In the genomic region with DNA sequence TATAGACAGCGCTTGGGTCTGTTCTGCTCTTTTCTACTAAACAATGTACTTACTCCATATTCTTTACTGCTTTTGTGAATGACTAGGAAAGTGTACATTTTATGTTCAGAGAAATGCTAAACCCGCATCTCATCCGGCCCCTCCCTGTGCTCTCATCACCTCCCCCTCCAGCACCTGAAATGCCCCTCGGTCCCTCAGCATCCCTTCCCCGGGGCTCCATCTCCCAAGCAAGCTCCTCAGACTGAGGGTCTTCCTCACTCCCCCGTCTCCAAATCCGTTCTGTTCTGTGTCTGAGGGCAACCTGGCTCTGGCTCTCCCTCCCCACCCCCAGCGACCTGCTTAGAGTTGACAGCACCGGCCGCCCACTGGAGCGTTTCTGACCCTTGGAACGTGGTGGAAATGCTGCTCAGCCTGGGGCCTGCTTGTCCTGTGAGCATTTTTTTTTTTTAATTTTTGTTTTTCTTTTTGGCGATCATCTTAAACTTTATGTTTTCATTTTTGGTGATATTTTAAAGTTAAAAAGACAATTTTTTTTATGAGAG, we compare ENCODE assay signal across 8 cellular contexts. TPM values are rescaled to one million over a fixed set of nuclear protein-coding genes. Genes with fewer than 3 reads are reported as not detected.
DNase-seq lines count a peak whose midpoint lies in the region; ATAC-seq, FAIRE-seq and TF ChIP-seq lines count a peak whose summit lies in the region.

No MANE protein-coding gene starts in this region.

- peaks cover 34% of the 10 kb centered on the region for H3K36me3 Mint-ChIP-seq in CD8-positive, alpha-beta T cell

- H3K27me3 ChIP-seq in CD8-positive, alpha-beta T cell (ENCODE audit: insufficient read depth, low read length): no peaks in the 10 kb centered on the region
- peaks cover 10% of the 10 kb centered on the region for H3K27me3 ChIP-seq in NT2/D1 (ENCODE audit: insufficient read depth, insufficient read length)
- H3K27me3 ChIP-seq in endothelial cell of umbilical vein (ENCODE audit: control insufficient read depth in 2 of 2, insufficient read depth in 2 of 2, low read length in 2 of 2): no peaks in the 10 kb centered on the region
- H3K27me3 ChIP-seq in neutrophil: no peaks in the 10 kb centered on the region

- DNase-seq in CD8-positive, alpha-beta T cell: no peak
- no peak for DNase-seq in NT2/D1 (ENCODE audit: low read depth, low spot score)
- no peak for DNase-seq in endothelial cell of umbilical vein (ENCODE audit: low read depth, low spot score)
- DNase-seq in stimulated activated naive CD4-positive, alpha-beta T cell treated with Interleukin-2 at 50 U/mL for 16 hours (lab: John Stamatoyannopoulos, UW): no peak
- no peak for DNase-seq in NCI-H1930 (lab: John Stamatoyannopoulos, UW)
- no peak for DNase-seq in AML-193 (lab: John Stamatoyannopoulos, UW)

- ATAC-seq in CD8-positive, alpha-beta T cell: no peak
- no peak for ATAC-seq in HG03442 (IDR thresholded peaks at IDR 0.05; ENCODE audit: unreplicated experiment)

- TSS peak; percentile 15 for BruUV-seq in endothelial cell of umbilical vein (replicated peaks; lab: Mats Ljungman, UMichigan)

- H3K79me2 ChIP-seq in endothelial cell of umbilical vein (ENCODE audit: control insufficient read depth, insufficient read depth, low read length): peaks cover 26% of the 10 kb centered on the region

- H3K27ac Mint-ChIP-seq in CD8-positive, alpha-beta T cell: peak overlapping the region; percentile 84

- H3K27me3 Mint-ChIP-seq in CD8-positive, alpha-beta T cell (ENCODE audit: low read depth): no peaks in the 10 kb centered on the region

- H3K4me3 ChIP-seq in CD8-positive, alpha-beta T cell (ENCODE audit: low read depth, low read length): peak overlapping the region; percentile 55
- peak overlapping the region; percentile 81 for H3K4me3 ChIP-seq in NT2/D1 (ENCODE audit: insufficient read length, low read depth)
- peak overlapping the region; percentile 58 to 85 (median 73) for H3K4me3 ChIP-seq in endothelial cell of umbilical vein (replicated peaks in 1 of 3; ENCODE audit: insufficient read depth in 1 of 3, low read depth in 1 of 3, low read length in 3 of 3)
- peak overlapping the region; percentile 61 to 87 for H3K4me3 ChIP-seq in neutrophil (ENCODE audit: low read depth in 1 of 2, low read length in 1 of 2)

- peaks cover 24% of the 10 kb centered on the region for H3K4me1 Mint-ChIP-seq in CD8-positive, alpha-beta T cell (ENCODE audit: low read depth)

- peaks cover 17% of the 10 kb centered on the region for H3K4me1 ChIP-seq in CD8-positive, alpha-beta T cell (ENCODE audit: insufficient read depth, low read length)
- peaks cover 17% of the 10 kb centered on the region for H3K4me1 ChIP-seq in NT2/D1 (ENCODE audit: insufficient read depth, insufficient read length)
- H3K4me1 ChIP-seq in endothelial cell of umbilical vein (ENCODE audit: control insufficient read depth, extremely low read depth, insufficient read depth, low read length): peaks cover 27% of the 10 kb centered on the region
- H3K4me1 ChIP-seq in neutrophil (ENCODE audit: control insufficient read depth in 1 of 2, insufficient read depth in 1 of 2, low read depth in 1 of 2, low read length in 1 of 2): peaks cover 50 to 54% of the 10 kb centered on the region in 2 experiments

- no peak overlapping the region for H2AFZ ChIP-seq in endothelial cell of umbilical vein (ENCODE audit: low read depth, low read length)

- H3K4me2 ChIP-seq in endothelial cell of umbilical vein (ENCODE audit: insufficient read depth, low read length): peak overlapping the region; percentile 94

- H3K36me3 ChIP-seq in CD8-positive, alpha-beta T cell (ENCODE audit: insufficient read depth, low read length): no peaks in the 10 kb centered on the region
- H3K36me3 ChIP-seq in NT2/D1 (ENCODE audit: insufficient read depth, insufficient read length, low read length) (peaks cover 47% of the 10 kb centered on the region), endothelial cell of umbilical vein (ENCODE audit: control insufficient read depth in 2 of 2, extremely low read depth in 1 of 2, insufficient read depth in 2 of 2, low read length in 2 of 2) (peaks cover 2 to 6% of the 10 kb centered on the region in 2 experiments), neutrophil (peaks cover 41% of the 10 kb centered on the region)

- intact Hi-C loops in CD8-positive, alpha-beta T cell (cut with DNase I, micrococcal nuclease): loop anchor here (5.0 kb wide), 2 partner anchors 140 to 285 kb away; a partner anchor contains a TSS
- intact Hi-C loops in endothelial cell of umbilical vein (cut with micrococcal nuclease): loop anchor here (10.0 kb wide), 1 partner anchor 227 kb away; no protein-coding TSS in a partner anchor

- peak overlapping the region; percentile 86 for H3K4me3 Mint-ChIP-seq in CD8-positive, alpha-beta T cell

- H3K9me3 Mint-ChIP-seq in CD8-positive, alpha-beta T cell: no peaks in the 10 kb centered on the region

- dilution Hi-C loops in endothelial cell of umbilical vein (cut with MboI; ENCODE audit: extremely low pct_ligation_motif_present, low sequenced_read_pairs): no loop called here

- POLR2A ChIA-PET in CD8-positive, alpha-beta T cell (lab: Charles Lee): interaction anchor here (2.3 kb wide), 1 partner anchor 12 kb away, joined by 9 read pairs; no protein-coding TSS in a partner anchor
- POLR2A ChIA-PET in endothelial cell of umbilical vein (lab: Charles Lee): no interaction called here

- peak; percentile 38 for FAIRE-seq in endothelial cell of umbilical vein (lab: Jason Lieb, UNC)

- no peak overlapping the region for H3K27ac ChIP-seq in CD8-positive, alpha-beta T cell (ENCODE audit: low read depth, low read length)
- H3K27ac ChIP-seq in endothelial cell of umbilical vein (ENCODE audit: insufficient read depth, low read depth, low read length) (no peak overlapping the region), neutrophil (no peak overlapping the region)

- no peaks in the 10 kb centered on the region for H3K9me1 ChIP-seq in endothelial cell of umbilical vein (replicated peaks; ENCODE audit: control insufficient read depth, extremely low read depth, insufficient read depth, low read length)

- no peaks in the 10 kb centered on the region for H4K20me1 ChIP-seq in endothelial cell of umbilical vein (replicated peaks; ENCODE audit: control insufficient read depth, extremely low read depth, insufficient read depth, low read length)

- H3K9ac ChIP-seq in NT2/D1 (ENCODE audit: insufficient read length, low read depth) (peak overlapping the region; percentile 89), endothelial cell of umbilical vein (replicated peaks; ENCODE audit: extremely low read depth, insufficient read depth, low read length) (peak overlapping the region; percentile 67)

- no peaks in the 10 kb centered on the region for H3K9me3 ChIP-seq in CD8-positive, alpha-beta T cell (ENCODE audit: low read length)
- no peaks in the 10 kb centered on the region for H3K9me3 ChIP-seq in NT2/D1 (ENCODE audit: insufficient read depth, low read length)
- H3K9me3 ChIP-seq in endothelial cell of umbilical vein (replicated peaks; ENCODE audit: control insufficient read depth, insufficient read depth, low read length): no peaks in the 10 kb centered on the region
- no peaks in the 10 kb centered on the region for H3K9me3 ChIP-seq in neutrophil

- no peak for TF ChIP-seq CTCF in CD8-positive, alpha-beta T cell (IDR thresholded peaks at IDR 0.05)
- no peak for TF ChIP-seq CTCF in endothelial cell of umbilical vein (IDR thresholded peaks at IDR 0.05; ENCODE audit: extremely low read depth in 1 of 2, insufficient read depth in 1 of 2, low read depth in 1 of 2, low read length in 2 of 2)
- TF ChIP-seq CTCF in neutrophil (IDR thresholded peaks at IDR 0.05): no peak

- TF ChIP-seq POLR2A in endothelial cell of umbilical vein (IDR thresholded peaks at IDR 0.05; ENCODE audit: low read depth, low read length): no peak

- CTCF ChIA-PET in CD8-positive, alpha-beta T cell (lab: Charles Lee): interaction anchor here (1.0 to 1.2 kb wide), 2 partner anchors 11 to 53 kb away, joined by 3 read pairs; no protein-coding TSS in a partner anchor
- CTCF ChIA-PET in endothelial cell of umbilical vein (lab: Charles Lee): interaction anchor here (1.2 kb wide), 1 partner anchor 172 kb away, joined by 4 read pairs; no protein-coding TSS in a partner anchor

RNA-seq across cellular contexts. Expression of a gene that starts 1.4 kb away (rescaled TPM):
- total RNA-seq in CD8-positive, alpha-beta T cell: 10 to 100 TPM; 32.7 to 34.6 TPM
- total RNA-seq in endothelial cell of umbilical vein: 24.1 and 28.0 TPM in 2 replicates
- 37.5 and 45.8 TPM in 2 replicates for polyA plus RNA-seq in endothelial cell of umbilical vein
- polyA plus RNA-seq in endothelial cell of umbilical vein (2011; cell fraction: cytosol; rRNA removed): 17.7 and 23.1 TPM in 2 replicates
- 82.2 and 94.2 TPM in 2 replicates for polyA plus RNA-seq in endothelial cell of umbilical vein (2011; cell fraction: nucleus; rRNA removed)
- 13.8 and 16.8 TPM in 2 replicates for polyA plus RNA-seq in endothelial cell of umbilical vein (2012)
- polyA minus RNA-seq in endothelial cell of umbilical vein: 11.1 and 16.1 TPM in 2 replicates
- polyA minus RNA-seq in endothelial cell of umbilical vein (2011; cell fraction: cytosol; rRNA and poly(A)+ RNA removed): 9.7 TPM
- polyA minus RNA-seq in endothelial cell of umbilical vein (2011; cell fraction: nucleus; rRNA and poly(A)+ RNA removed): 11.9 and 16.8 TPM in 2 replicates

RNA-seq across cellular contexts. Expression of a gene that starts 16.5 kb away (rescaled TPM):
- 100 to 1,000 TPM; 178 to 187 TPM for total RNA-seq in CD8-positive, alpha-beta T cell
- total RNA-seq in endothelial cell of umbilical vein: 46.8 and 48.9 TPM in 2 replicates
- 48.4 and 58.2 TPM in 2 replicates for polyA plus RNA-seq in endothelial cell of umbilical vein
- polyA plus RNA-seq in endothelial cell of umbilical vein (2011; cell fraction: cytosol; rRNA removed): 30.5 and 40.0 TPM in 2 replicates
- polyA plus RNA-seq in endothelial cell of umbilical vein (2011; cell fraction: nucleus; rRNA removed): 153 and 173 TPM in 2 replicates
- 33.6 and 37.7 TPM in 2 replicates for polyA plus RNA-seq in endothelial cell of umbilical vein (2012)
- polyA minus RNA-seq in endothelial cell of umbilical vein: 18.8 and 26.1 TPM in 2 replicates
- 23.2 TPM for polyA minus RNA-seq in endothelial cell of umbilical vein (2011; cell fraction: cytosol; rRNA and poly(A)+ RNA removed)
- 18.4 and 27.3 TPM in 2 replicates for polyA minus RNA-seq in endothelial cell of umbilical vein (2011; cell fraction: nucleus; rRNA and poly(A)+ RNA removed)

RNA-seq across cellular contexts. Expression of a gene that starts 31.7 kb away (rescaled TPM):
- total RNA-seq in CD8-positive, alpha-beta T cell: under 1 TPM in 1 of 2 experiments, not detected in 1; 0.16 TPM
- total RNA-seq in endothelial cell of umbilical vein: 5.1 and 5.2 TPM in 2 replicates
- polyA plus RNA-seq in endothelial cell of umbilical vein: 2.5 and 3.1 TPM in 2 replicates
- 1.2 and 2.2 TPM in 2 replicates for polyA plus RNA-seq in endothelial cell of umbilical vein (2011; cell fraction: cytosol; rRNA removed)
- polyA plus RNA-seq in endothelial cell of umbilical vein (2011; cell fraction: nucleus; rRNA removed): 4.7 and 4.9 TPM in 2 replicates
- polyA plus RNA-seq in endothelial cell of umbilical vein (2012): 3.2 and 3.4 TPM in 2 replicates
- 1.1 and 1.6 TPM in 2 replicates for polyA minus RNA-seq in endothelial cell of umbilical vein
- 1.3 TPM for polyA minus RNA-seq in endothelial cell of umbilical vein (2011; cell fraction: cytosol; rRNA and poly(A)+ RNA removed)
- 1.1 and 2.5 TPM in 2 replicates for polyA minus RNA-seq in endothelial cell of umbilical vein (2011; cell fraction: nucleus; rRNA and poly(A)+ RNA removed)

RNA-seq across cellular contexts. Expression of a gene that starts 42.6 kb away (rescaled TPM):
- 100 to 1,000 TPM; 121 to 122 TPM for total RNA-seq in CD8-positive, alpha-beta T cell
- 41.5 and 45.3 TPM in 2 replicates for total RNA-seq in endothelial cell of umbilical vein
- polyA plus RNA-seq in endothelial cell of umbilical vein: 33.1 and 42.7 TPM in 2 replicates
- 7.6 and 13.4 TPM in 2 replicates for polyA plus RNA-seq in endothelial cell of umbilical vein (2011; cell fraction: cytosol; rRNA removed)
- polyA plus RNA-seq in endothelial cell of umbilical vein (2011; cell fraction: nucleus; rRNA removed): 261 and 282 TPM in 2 replicates
- 19.7 and 24.2 TPM in 2 replicates for polyA plus RNA-seq in endothelial cell of umbilical vein (2012)
- polyA minus RNA-seq in endothelial cell of umbilical vein: 23.3 and 25.1 TPM in 2 replicates
- 5.6 TPM for polyA minus RNA-seq in endothelial cell of umbilical vein (2011; cell fraction: cytosol; rRNA and poly(A)+ RNA removed)
- 38.8 and 57.6 TPM in 2 replicates for polyA minus RNA-seq in endothelial cell of umbilical vein (2011; cell fraction: nucleus; rRNA and poly(A)+ RNA removed)

RNA-seq across cellular contexts. Expression of a gene that starts 48.9 kb away (rescaled TPM):
- 10 to 100 TPM; 81.8 to 82.6 TPM for total RNA-seq in CD8-positive, alpha-beta T cell
- total RNA-seq in endothelial cell of umbilical vein: 42.4 and 47.0 TPM in 2 replicates
- 32.6 and 38.3 TPM in 2 replicates for polyA plus RNA-seq in endothelial cell of umbilical vein
- polyA plus RNA-seq in endothelial cell of umbilical vein (2011; cell fraction: cytosol; rRNA removed): 5.5 and 8.8 TPM in 2 replicates
- 193 and 224 TPM in 2 replicates for polyA plus RNA-seq in endothelial cell of umbilical vein (2011; cell fraction: nucleus; rRNA removed)
- 22.9 and 34.1 TPM in 2 replicates for polyA plus RNA-seq in endothelial cell of umbilical vein (2012)
- polyA minus RNA-seq in endothelial cell of umbilical vein: 15.7 and 19.6 TPM in 2 replicates
- 5.1 TPM for polyA minus RNA-seq in endothelial cell of umbilical vein (2011; cell fraction: cytosol; rRNA and poly(A)+ RNA removed)
- 30.4 and 61.3 TPM in 2 replicates for polyA minus RNA-seq in endothelial cell of umbilical vein (2011; cell fraction: nucleus; rRNA and poly(A)+ RNA removed)
